ENCODE assay signal across 29 cellular contexts in genomic region chr10:49313501-49314070, GRCh38. TPM values are rescaled to one million over a fixed set of nuclear protein-coding genes. Genes with fewer than 3 reads are reported as not detected.
DNase-seq lines count a peak whose midpoint lies in the region; ATAC-seq lines count a peak whose summit lies in the region.
"Had no signal": no experiment of that assay in that cellular context is flagged by ENCODE, and none has a peak within 500 bp of the region (broad histone marks: within the 10 kb centered on the region; RNA-seq: fewer than 3 reads in every experiment).

No MANE protein-coding gene starts in this region.

- DNase-seq in cardiac septum (ENCODE audit: low spot score) = peak; percentile 65
- no peak for DNase-seq in Right ventricle myocardium inferior (ENCODE audit: missing footprints)
- peak; percentile 19 for DNase-seq in CD1c-positive myeloid dendritic cell (ENCODE audit: extremely low spot score)
- no peak for DNase-seq in NCI-H2196 treated with DMSO at 0.1 percent for 48 hours (lab: John Stamatoyannopoulos, UW; ENCODE audit: unreplicated experiment)
- DNase-seq in DMS79 treated with DMSO at 0.1 percent for 48 hours (lab: John Stamatoyannopoulos, UW) = no peak
- DNase-seq: C1 segment of cervical spinal cord; CD8-positive, alpha-beta T cell; EL; GDM1; GOT3; NCI-H1092; NCI-H1417 treated with DMSO at 0.1 percent for 48 hours; NCI-H1694 treated with DMSO at 0.1 percent for 48 hours; NCI-H2171; NCI-H524; NCI-H774; SHP77 treated with DMSO at 0.1 percent for 48 hours; SW 1271 had no signal

- H3K27me3 Mint-ChIP-seq in dendritic cell treated with granulocyte-macrophage colony-stimulating factor and Interleukin-4, amounts not matched to agents 40 ng/mL and 50 ng/mL, for 4 days = peaks cover 8% of the 10 kb centered on the region

- no peak overlapping the region for H3K4me3 Mint-ChIP-seq in dendritic cell treated with granulocyte-macrophage colony-stimulating factor and Interleukin-4, amounts not matched to agents 40 ng/mL and 50 ng/mL, for 4 days
- H3K4me3 Mint-ChIP-seq: CD8-positive, alpha-beta T cell had no signal

- H3K9me3 ChIP-seq in skeletal muscle tissue (ENCODE audit: control insufficient read depth in 3 of 3, low read length in 3 of 3) = no peaks in the 10 kb centered on the region
- H3K9me3 ChIP-seq: Caco-2, HAP-1 had no signal

- ATAC-seq in Right ventricle myocardium inferior = no peak
- no peak for ATAC-seq in GM19467 (IDR thresholded peaks at IDR 0.05; ENCODE audit: unreplicated experiment)
- ATAC-seq: CD8-positive, alpha-beta T cell; GM12878; Panc1 had no signal

- intact Hi-C loops in cardiac septum (cut with DNase I) (no loop called here), Right ventricle myocardium inferior (cut with DNase I) (no loop called here)
- intact Hi-C loops in dendritic cell treated with granulocyte-macrophage colony-stimulating factor and Interleukin-4, amounts not matched to agents 40 ng/mL and 50 ng/mL, for 4 days (cut with micrococcal nuclease) = loop anchor here (5.0 kb wide), 1 partner anchor 49 kb away; no protein-coding TSS in a partner anchor

- peaks cover 33 to 60% (median 60%) of the 10 kb centered on the region in 3 donors for H3K4me1 ChIP-seq in skeletal muscle tissue (ENCODE audit: control insufficient read depth in 3 of 3, insufficient read depth in 3 of 3, low read length in 3 of 3)
- H3K4me1 ChIP-seq: Caco-2, HAP-1 had no signal

- H3K9ac ChIP-seq in skeletal muscle tissue (ENCODE audit: low read depth in 1 of 3, low read length in 3 of 3) = peak overlapping the region in 1 of 3 donors; percentile 42

- H3K9me3 Mint-ChIP-seq in dendritic cell treated with granulocyte-macrophage colony-stimulating factor and Interleukin-4, amounts not matched to agents 40 ng/mL and 50 ng/mL, for 4 days = no peaks in the 10 kb centered on the region
- H3K9me3 Mint-ChIP-seq: CD8-positive, alpha-beta T cell had no signal

- peaks cover 70% of the 10 kb centered on the region for H3K4me1 Mint-ChIP-seq in dendritic cell treated with granulocyte-macrophage colony-stimulating factor and Interleukin-4, amounts not matched to agents 40 ng/mL and 50 ng/mL, for 4 days (ENCODE audit: low read depth)

- no peaks in the 10 kb centered on the region for H3K27me3 ChIP-seq in skeletal muscle tissue (ENCODE audit: control insufficient read depth in 3 of 3, insufficient read depth in 3 of 3, low read length in 3 of 3)

- H3K27ac ChIP-seq in skeletal muscle tissue (ENCODE audit: low read depth, low read length) = peak overlapping the region; percentile 1
- H3K27ac ChIP-seq: RWPE1, SK-N-MC had no signal

- peaks cover 41 to 56% (median 52%) of the 10 kb centered on the region in 3 donors for H3K36me3 ChIP-seq in skeletal muscle tissue (ENCODE audit: control insufficient read depth in 3 of 3, insufficient read depth in 3 of 3, low read length in 3 of 3)
- H3K36me3 ChIP-seq: HAP-1 had no signal

- H3K27ac Mint-ChIP-seq in dendritic cell treated with granulocyte-macrophage colony-stimulating factor and Interleukin-4, amounts not matched to agents 40 ng/mL and 50 ng/mL, for 4 days = peak overlapping the region; percentile 4
- H3K27ac Mint-ChIP-seq: CD8-positive, alpha-beta T cell; IgD-negative memory B cell had no signal

- H3K4me3 ChIP-seq in skeletal muscle tissue (ENCODE audit: low read length in 3 of 3) = no peak overlapping the region
- H3K4me3 ChIP-seq: GM12878, HAP-1, SK-N-MC had no signal

- no peaks in the 10 kb centered on the region for H3K36me3 Mint-ChIP-seq in dendritic cell treated with granulocyte-macrophage colony-stimulating factor and Interleukin-4, amounts not matched to agents 40 ng/mL and 50 ng/mL, for 4 days (ENCODE audit: low read depth)
- H3K36me3 Mint-ChIP-seq: CD8-positive, alpha-beta T cell had no signal

RNA-seq across cellular contexts. Expression of gene C10orf71, which starts 14.6 kb away (rescaled TPM):
- 163 TPM for total RNA-seq in cardiac septum
- 108 TPM for total RNA-seq in Right ventricle myocardium inferior
- total RNA-seq in skeletal muscle tissue = 4.7 TPM
- total RNA-seq: A172; Caco-2; CD8-positive, alpha-beta T cell; GM12878 had no signal

Comparison
In these comparisons a context has a peak if more than half of its experiments do, and no peak if none do; other contexts are left out.
1. DNase-seq: peak in cardiac septum (single experiment) and CD1c-positive myeloid dendritic cell (single experiment); none in Right ventricle myocardium inferior (single experiment), NCI-H2196 treated with DMSO at 0.1 percent for 48 hours (single experiment) and DMS79 treated with DMSO at 0.1 percent for 48 hours (single experiment).
2. RNA of gene C10orf71, which starts 14.6 kb away (total RNA-seq): 163 TPM in cardiac septum (single experiment) and 108 TPM in Right ventricle myocardium inferior (single experiment); 4.7 TPM in skeletal muscle tissue (single experiment); every median in the first group is over 10 times any median in the second.